8 cellular contexts compared by ENCODE assay signal in the genomic region with DNA sequence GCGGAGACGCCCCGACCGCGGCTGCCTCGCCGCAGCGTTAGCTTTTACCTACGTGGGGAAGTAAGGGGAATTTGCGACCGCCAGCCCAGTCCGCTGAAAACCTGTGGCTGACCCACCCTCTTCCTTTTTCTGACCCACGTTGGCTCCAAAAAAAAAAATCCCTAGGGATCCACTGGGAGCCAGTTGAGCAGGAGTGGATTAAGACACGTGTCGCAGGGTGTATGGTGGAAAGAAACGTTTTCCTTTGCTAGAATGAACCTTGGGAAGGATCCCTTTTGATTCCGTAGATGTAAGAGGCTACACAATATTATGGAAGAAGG. TPM values are rescaled to one million over a fixed set of nuclear protein-coding genes. Genes with fewer than 3 reads are reported as not detected.
A peak's percentile ranks its signal among the peaks of the same experiment; 100 is the strongest.
DNase-seq lines count a peak whose midpoint lies in the region; ATAC-seq, FAIRE-seq and TF ChIP-seq lines count a peak whose summit lies in the region.

No MANE protein-coding gene starts in this region.

- H3K4me1 ChIP-seq in mesendoderm (ENCODE audit: control insufficient read depth, low read depth, low read length) (no peaks in the 10 kb centered on the region), aorta (ENCODE audit: control insufficient read depth in 1 of 2, insufficient read depth in 2 of 2, low read length in 2 of 2) (peaks cover 0 to 5% of the 10 kb centered on the region in 2 donors)

- no peaks in the 10 kb centered on the region for H3K27me3 ChIP-seq in bronchial epithelial cell (ENCODE audit: control insufficient read depth, insufficient read depth, low read length)
- H3K27me3 ChIP-seq in mesendoderm (ENCODE audit: insufficient read depth, low read length, poor library complexity): no peaks in the 10 kb centered on the region
- H3K27me3 ChIP-seq in aorta (ENCODE audit: control insufficient read depth in 1 of 2, insufficient read depth in 2 of 2, low read length in 1 of 2): no peaks in the 10 kb centered on the region

- peak overlapping the region; percentile 84 for H3K18ac ChIP-seq in mesendoderm (ENCODE audit: low read length)

- peak overlapping the region; percentile 99 for H3K56ac ChIP-seq in mesendoderm (ENCODE audit: low read length)

- H3K79me2 ChIP-seq in mesendoderm (ENCODE audit: control insufficient read depth, insufficient read depth, low read length): peaks cover 12% of the 10 kb centered on the region

- peak overlapping the region; percentile 92 for H3K4me2 ChIP-seq in mesendoderm (ENCODE audit: low read length)

- H2AK5ac ChIP-seq in mesendoderm (ENCODE audit: low read length): no peak overlapping the region

- peaks cover 3% of the 10 kb centered on the region for H3K79me1 ChIP-seq in mesendoderm (ENCODE audit: low read length)

- no peaks in the 10 kb centered on the region for H3K9me3 ChIP-seq in aorta (ENCODE audit: control insufficient read depth, low read length)

- H4K8ac ChIP-seq in mesendoderm (ENCODE audit: low read depth, low read length): peak overlapping the region; percentile 0

- H3K36me3 ChIP-seq in bronchial epithelial cell (ENCODE audit: control insufficient read depth, insufficient read depth, low read length) (peaks cover 1% of the 10 kb centered on the region), mesendoderm (ENCODE audit: control insufficient read depth, insufficient read depth, low read length) (no peaks in the 10 kb centered on the region), aorta (ENCODE audit: control insufficient read depth in 1 of 2, insufficient read depth in 2 of 2, low read length in 1 of 2) (no peaks in the 10 kb centered on the region)

- no peak overlapping the region for H3K23ac ChIP-seq in mesendoderm (ENCODE audit: low read length)

- H3K4ac ChIP-seq in mesendoderm (ENCODE audit: low read depth, low read length): peak overlapping the region; percentile 99

- intact Hi-C loops in aorta (cut with DNase I): no loop called here

- H4K5ac ChIP-seq in mesendoderm (ENCODE audit: low read length): peak overlapping the region; percentile 81

- TF ChIP-seq CTCF in bronchial epithelial cell (IDR thresholded peaks at IDR 0.05; ENCODE audit: insufficient read depth, low read length, severe bottlenecking): no peak

- FAIRE-seq in bronchial epithelial cell (lab: Jason Lieb, UNC): no peak
- no peak for FAIRE-seq in RCC 7860 (lab: Jason Lieb, UNC)

- no CpG with 5 or more reads among the region's 17 CpGs for WGBS in mesendoderm (ENCODE audit: extremely low coverage, insufficient coverage, low lambda C conversion rate)
- WGBS in aorta, 2 donors: 0 to 1% methylated on average over 17 of the region's 17 CpGs

- H2BK5ac ChIP-seq in mesendoderm (ENCODE audit: low read length): peak overlapping the region; percentile 74

- H3K27ac ChIP-seq in mesendoderm (ENCODE audit: low read depth, low read length) (peak overlapping the region; percentile 93), aorta (ENCODE audit: low read depth in 1 of 2, low read length in 2 of 2) (peak overlapping the region; percentile 28 to 30)

- H3K4me3 ChIP-seq in bronchial epithelial cell (ENCODE audit: low read depth, low read length): peak overlapping the region; percentile 96
- H3K4me3 ChIP-seq in mesendoderm (ENCODE audit: low read length): peak overlapping the region; percentile 90
- peak overlapping the region; percentile 7 to 68 for H3K4me3 ChIP-seq in aorta (ENCODE audit: low read length in 2 of 2)

- ATAC-seq in aorta (ENCODE audit: low FRiP score): peak; percentile 46

- DNase-seq in NCI-H524 (lab: John Stamatoyannopoulos, UW): peak; percentile 51 to 74
- no peak for DNase-seq in NCI-H524 treated with DMSO at 0.1 percent for 48 hours (lab: John Stamatoyannopoulos, UW)
- DNase-seq in NCI-H2029 (lab: John Stamatoyannopoulos, UW): peak; percentile 37
- peak; percentile 29 for DNase-seq in bronchial epithelial cell (ENCODE audit: low read depth)
- no peak for DNase-seq in mesendoderm
- no peak for DNase-seq in aorta
- no peak for DNase-seq in islet precursor cell
- DNase-seq in RCC 7860 (ENCODE audit: low spot score): no peak

- H3K9ac ChIP-seq in mesendoderm (ENCODE audit: low read length): peak overlapping the region; percentile 97

- H2BK15ac ChIP-seq in mesendoderm (replicated peaks; ENCODE audit: low read depth): no peak overlapping the region

- peak overlapping the region; percentile 3 for H2BK120ac ChIP-seq in mesendoderm (ENCODE audit: low read depth, low read length)

RNA-seq across cellular contexts. Expression of a gene that starts 0.6 kb away (rescaled TPM):
- total RNA-seq in bronchial epithelial cell (52.9 and 68.9 TPM in 2 replicates), aorta (10 to 100 TPM; 63.5 to 65.0 TPM)
- polyA plus RNA-seq in mesendoderm (2013, experiment 1 of 2): 25.9 TPM
- 26.2 TPM for polyA plus RNA-seq in mesendoderm (2013, experiment 2 of 2)
- 10 to 100 TPM; 26.7 to 28.5 TPM for polyA plus RNA-seq in aorta

RNA-seq across cellular contexts. Expression of a gene that starts 29.9 kb away (rescaled TPM):
- total RNA-seq in bronchial epithelial cell: 17.1 and 19.7 TPM in 2 replicates
- polyA plus RNA-seq in mesendoderm (2013, experiment 1 of 2): 21.3 TPM
- 19.9 TPM for polyA plus RNA-seq in mesendoderm (2013, experiment 2 of 2)
- total RNA-seq in aorta: 1 to 10 TPM; 4.7 to 5.3 TPM
- 10 to 100 TPM; 10.4 to 14.7 TPM for polyA plus RNA-seq in aorta

RNA-seq across cellular contexts. Expression of a gene that starts 50.1 kb away (rescaled TPM):
- total RNA-seq in bronchial epithelial cell (2.1 and 6.5 TPM in 2 replicates), aorta (1 to 10 TPM in 1 of 2 donors, under 1 TPM in 1; 0.75 to 1.2 TPM)
- not detected for polyA plus RNA-seq in mesendoderm (2013, experiment 1 of 2)
- not detected for polyA plus RNA-seq in mesendoderm (2013, experiment 2 of 2)
- polyA plus RNA-seq in aorta: under 1 TPM in 1 of 2 donors, not detected in 1; 0.88 TPM

Comparison
In these comparisons a context has a peak if more than half of its experiments do, and no peak if none do; other contexts are left out.
1. DNase-seq: peak in NCI-H524 (2 of 2), NCI-H2029 (single experiment) and bronchial epithelial cell (single experiment); none in NCI-H524 treated with DMSO at 0.1 percent for 48 hours (single experiment), mesendoderm (single experiment), aorta (0 of 2), islet precursor cell (single experiment) and RCC 7860 (single experiment).
2. H3K4me3 ChIP-seq: peak in every context shown above with its lines; median percentile 96 in bronchial epithelial cell; 90 in mesendoderm; 38 in aorta.